17 cellular contexts compared by ENCODE assay signal in the genomic region with DNA sequence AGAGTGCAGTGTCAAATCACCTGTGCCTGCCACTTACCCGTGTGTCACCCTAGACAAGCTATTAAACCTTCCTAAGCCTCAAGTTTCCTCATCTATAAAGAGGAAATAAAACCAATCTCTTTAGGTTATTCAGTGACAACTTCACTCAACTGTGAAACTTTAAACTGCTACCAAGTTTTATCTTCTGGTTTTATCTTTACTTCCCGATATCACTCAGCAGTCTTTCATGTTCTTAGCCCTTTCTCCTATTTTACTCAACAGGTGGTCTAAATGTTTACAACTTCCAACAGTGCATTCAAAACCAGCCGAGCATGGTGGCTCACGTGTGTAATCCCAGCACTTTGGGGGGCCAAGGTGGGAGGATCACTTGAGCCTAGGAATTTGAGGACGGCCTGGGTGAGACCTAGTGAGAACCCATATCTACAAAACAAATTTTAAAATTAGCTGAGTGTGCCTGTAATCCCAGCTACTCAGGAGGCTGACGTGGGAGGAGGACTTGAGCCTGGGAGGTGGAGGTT. TPM values are rescaled to one million over a fixed set of nuclear protein-coding genes. Genes with fewer than 3 reads are reported as not detected.
DNase-seq lines count a peak whose midpoint lies in the region; ATAC-seq, FAIRE-seq and TF ChIP-seq lines count a peak whose summit lies in the region.
"Had no signal": no experiment of that assay in that cellular context is flagged by ENCODE, and none has a peak within 500 bp of the region (broad histone marks: within the 10 kb centered on the region; RNA-seq: fewer than 3 reads in every experiment).

No MANE protein-coding gene starts in this region.

- H4K20me1 ChIP-seq in astrocyte (ENCODE audit: insufficient read depth, low read length), result no peaks in the 10 kb centered on the region
- H4K20me1 ChIP-seq in osteoblast (ENCODE audit: insufficient read depth, low read length), result no peaks in the 10 kb centered on the region

- no peaks in the 10 kb centered on the region for H3K9me3 Mint-ChIP-seq in astrocyte (ENCODE audit: unreplicated experiment)
- no peaks in the 10 kb centered on the region for H3K9me3 Mint-ChIP-seq in stimulated activated naive CD8-positive, alpha-beta T cell treated with anti-CD3 and anti-CD28 coated beads, Interleukin-15, Interleukin-2, amounts not matched to agents 100 ng/mL and 50 ng/mL, for 24 hours
- H3K9me3 Mint-ChIP-seq: IgD-negative memory B cell had no signal

- no peak overlapping the region for H3K27ac ChIP-seq in astrocyte (ENCODE audit: low read depth, low read length)
- no peak overlapping the region for H3K27ac ChIP-seq in osteoblast (ENCODE audit: low read depth, low read length)
- H3K27ac ChIP-seq in esophagus squamous epithelium, result no peak overlapping the region
- H3K27ac ChIP-seq: transverse colon had no signal

- H3K4me3 Mint-ChIP-seq in astrocyte (ENCODE audit: unreplicated experiment), result no peak overlapping the region
- H3K4me3 Mint-ChIP-seq in stimulated activated naive CD8-positive, alpha-beta T cell treated with anti-CD3 and anti-CD28 coated beads, Interleukin-15, Interleukin-2, amounts not matched to agents 100 ng/mL and 50 ng/mL, for 24 hours, result no peak overlapping the region

- TF ChIP-seq POLR2A in esophagus squamous epithelium (IDR thresholded peaks at IDR 0.05), result no peak

- H3K36me3 Mint-ChIP-seq in astrocyte (ENCODE audit: low read depth, unreplicated experiment), result no peaks in the 10 kb centered on the region
- H3K36me3 Mint-ChIP-seq in stimulated activated naive CD8-positive, alpha-beta T cell treated with anti-CD3 and anti-CD28 coated beads, Interleukin-15, Interleukin-2, amounts not matched to agents 100 ng/mL and 50 ng/mL, for 24 hours (ENCODE audit: low read depth), result no peaks in the 10 kb centered on the region
- H3K36me3 Mint-ChIP-seq: IgD-negative memory B cell had no signal

- H3K36me3 ChIP-seq in astrocyte (ENCODE audit: insufficient read depth, low read length), result no peaks in the 10 kb centered on the region
- no peaks in the 10 kb centered on the region for H3K36me3 ChIP-seq in osteoblast (ENCODE audit: insufficient read depth, low read length)
- no peaks in the 10 kb centered on the region for H3K36me3 ChIP-seq in esophagus squamous epithelium
- H3K36me3 ChIP-seq: transverse colon had no signal

- H3K9ac ChIP-seq in astrocyte (ENCODE audit: low read length), result no peak overlapping the region

- H3K27me3 ChIP-seq in astrocyte (ENCODE audit: insufficient read depth, low read length) (no peaks in the 10 kb centered on the region), osteoblast (ENCODE audit: insufficient read depth, low read length) (no peaks in the 10 kb centered on the region), esophagus squamous epithelium (no peaks in the 10 kb centered on the region)
- H3K27me3 ChIP-seq: transverse colon had no signal

- H3K4me1 ChIP-seq in astrocyte (ENCODE audit: insufficient read depth, low read length) (peaks cover 5% of the 10 kb centered on the region), osteoblast (ENCODE audit: insufficient read depth, low read length) (peaks cover 9% of the 10 kb centered on the region), esophagus squamous epithelium (peaks cover 0 to 20% (median 0%) of the 10 kb centered on the region in 3 donors)

- peaks cover 2% of the 10 kb centered on the region for H3K27me3 Mint-ChIP-seq in astrocyte (ENCODE audit: low read depth, unreplicated experiment)
- peaks cover 50% of the 10 kb centered on the region for H3K27me3 Mint-ChIP-seq in stimulated activated naive CD8-positive, alpha-beta T cell treated with anti-CD3 and anti-CD28 coated beads, Interleukin-15, Interleukin-2, amounts not matched to agents 100 ng/mL and 50 ng/mL, for 24 hours

- H3K4me3 ChIP-seq in astrocyte (ENCODE audit: insufficient read depth, low read depth, low read length) (no peak overlapping the region), osteoblast (ENCODE audit: insufficient read depth, low read length) (no peak overlapping the region), esophagus squamous epithelium (no peak overlapping the region)
- H3K4me3 ChIP-seq: transverse colon had no signal

- FAIRE-seq in astrocyte (lab: Jason Lieb, UNC), result no peak

- H2AFZ ChIP-seq in astrocyte (ENCODE audit: low read depth, low read length), result no peak overlapping the region
- H2AFZ ChIP-seq in osteoblast (ENCODE audit: low read length), result no peak overlapping the region

- DNase-seq in stimulated activated CD4-positive, alpha-beta T cell treated with anti-CD3 and anti-CD28 coated beads, Interleukin-15, amount 100 ng/mL, for 24 hours, result peak; percentile 31
- no peak for DNase-seq in stimulated activated CD4-positive, alpha-beta T cell treated with anti-CD3 and anti-CD28 coated beads, Interleukin-12 subunit alpha, Interleukin-12 subunit beta, amount 100 ng/mL, for 4 hours
- DNase-seq in astrocyte (ENCODE audit: low read depth), result no peak
- DNase-seq in cortex of kidney (lab: John Stamatoyannopoulos, UW), result no peak
- DNase-seq in osteoblast (ENCODE audit: insufficient read length, low spot score, missing footprints), result no peak
- DNase-seq in esophagus squamous epithelium (lab: John Stamatoyannopoulos, UW), result no peak
- DNase-seq: activated CD4-positive, CD25-positive, alpha-beta regulatory T cell; activated effector memory CD4-positive, alpha-beta T cell treated with anti-CD3 and anti-CD28 coated beads, Interleukin-2, amount 50 U/mL, for 16 hours; dermis blood vessel endothelial cell; DMS79; hippocampal formation; NCI-H1105 treated with DMSO at 0.1 percent for 48 hours; transverse colon had no signal

- peaks cover 7% of the 10 kb centered on the region for H3K4me1 Mint-ChIP-seq in astrocyte (ENCODE audit: low read depth, unreplicated experiment)
- H3K4me1 Mint-ChIP-seq in stimulated activated naive CD8-positive, alpha-beta T cell treated with anti-CD3 and anti-CD28 coated beads, Interleukin-15, Interleukin-2, amounts not matched to agents 100 ng/mL and 50 ng/mL, for 24 hours (ENCODE audit: low read depth), result peaks cover 25% of the 10 kb centered on the region

- H3K9me3 ChIP-seq in astrocyte (ENCODE audit: insufficient read depth, low read depth, low read length) (no peaks in the 10 kb centered on the region), osteoblast (ENCODE audit: low read depth, low read length) (no peaks in the 10 kb centered on the region), esophagus squamous epithelium (no peaks in the 10 kb centered on the region)
- H3K9me3 ChIP-seq: transverse colon had no signal

- WGBS in esophagus squamous epithelium, 2 donors, result 60 to 75% methylated on average over 6 of the region's 6 CpGs

- H3K79me2 ChIP-seq in astrocyte (ENCODE audit: insufficient read depth, low read length) (no peaks in the 10 kb centered on the region), osteoblast (ENCODE audit: insufficient read depth, low read length) (no peaks in the 10 kb centered on the region)

- ATAC-seq in HG03108 (IDR thresholded peaks at IDR 0.05; ENCODE audit: unreplicated experiment), result peak; percentile 37
- ATAC-seq: left lobe of liver had no signal

- intact Hi-C loops in esophagus squamous epithelium (cut with DNase I), result no loop called here

- H3K27ac Mint-ChIP-seq in astrocyte (ENCODE audit: unreplicated experiment), result peak overlapping the region; percentile 30
- peak overlapping the region; percentile 59 for H3K27ac Mint-ChIP-seq in stimulated activated naive CD8-positive, alpha-beta T cell treated with anti-CD3 and anti-CD28 coated beads, Interleukin-15, Interleukin-2, amounts not matched to agents 100 ng/mL and 50 ng/mL, for 24 hours

- TF ChIP-seq CTCF in astrocyte (IDR thresholded peaks at IDR 0.05; ENCODE audit: insufficient read depth, low read depth, low read length), result no peak
- TF ChIP-seq CTCF in osteoblast (IDR thresholded peaks at IDR 0.05; ENCODE audit: extremely low read depth, low read depth, low read length), result no peak
- TF ChIP-seq CTCF in esophagus squamous epithelium (IDR thresholded peaks at IDR 0.05), result no peak

- H3K4me2 ChIP-seq in astrocyte (ENCODE audit: low read length), result no peak overlapping the region
- H3K4me2 ChIP-seq in osteoblast (ENCODE audit: insufficient read depth, low read length), result no peak overlapping the region

RNA-seq across cellular contexts. Expression of gene GPALPP1, which starts 59.6 kb away (rescaled TPM):
- total RNA-seq in astrocyte (18.5 and 22.2 TPM in 2 replicates), osteoblast (23.3 and 25.0 TPM in 2 replicates), esophagus squamous epithelium (10 to 100 TPM; 10.5 to 29.6 (median 14.4) TPM)

RNA-seq across cellular contexts. Expression of gene NUFIP1, which starts 59.7 kb away (rescaled TPM):
- total RNA-seq in astrocyte, result 7.0 and 7.6 TPM in 2 replicates
- 2.4 and 3.3 TPM in 2 replicates for total RNA-seq in osteoblast
- 1 to 10 TPM; 1.5 to 4.0 (median 3.3) TPM for total RNA-seq in esophagus squamous epithelium
